Comparison of ENCODE assay signal across 29 cellular contexts in genomic region chr13:28339419-28339818, GRCh38.
DNase-seq lines count a peak whose midpoint lies in the region; ATAC-seq and TF ChIP-seq lines count a peak whose summit lies in the region.
"Had no signal": no experiment of that assay in that cellular context is flagged by ENCODE, and none has a peak within 500 bp of the region (broad histone marks: within the 10 kb centered on the region; RNA-seq: fewer than 3 reads in every experiment).

No MANE protein-coding gene starts in this region.

- H3K4me3 ChIP-seq in ACC112 (ENCODE audit: low read depth, low read length) = no peak overlapping the region
- H3K4me3 ChIP-seq in Karpas-422 (ENCODE audit: low read length) = no peak overlapping the region
- no peak overlapping the region for H3K4me3 ChIP-seq in choroid plexus epithelial cell (ENCODE audit: low read depth, low read length)
- H3K4me3 ChIP-seq: gastroesophageal sphincter, PC-9, psoas muscle, sigmoid colon, uterus had no signal

- peaks cover 43% of the 10 kb centered on the region for H3K4me1 ChIP-seq in ACC112 (ENCODE audit: control insufficient read depth, insufficient read depth, low read length, unreplicated experiment)
- no peaks in the 10 kb centered on the region for H3K4me1 ChIP-seq in Karpas-422 (ENCODE audit: low read length)
- H3K4me1 ChIP-seq: psoas muscle, uterus had no signal

- TF ChIP-seq CTCF in choroid plexus epithelial cell (conservative IDR thresholded peaks at IDR 0.05; ENCODE audit: low read depth, low read length) (no peak), nephron (IDR thresholded peaks at IDR 0.05; ENCODE audit: unreplicated experiment in 3 of 3) (no peak), GM10248 (IDR thresholded peaks at IDR 0.05; ENCODE audit: control extremely low read depth, extremely low read depth, low read depth, missing control alignments) (no peak)

- H3K79me2 ChIP-seq in ACC112 (ENCODE audit: control insufficient read depth, insufficient read depth, low read length, unreplicated experiment) (no peaks in the 10 kb centered on the region), Karpas-422 (ENCODE audit: low read length) (no peaks in the 10 kb centered on the region)

- H3K9me3 ChIP-seq in Karpas-422 (ENCODE audit: low read length) = no peaks in the 10 kb centered on the region
- H3K9me3 ChIP-seq: gastroesophageal sphincter, psoas muscle, sigmoid colon, uterus had no signal

- CTCF ChIA-PET in GM10248 (lab: Yijun Ruan, JAX) = no interaction called here

- H3K36me3 Mint-ChIP-seq in nephron (ENCODE audit: low read depth) = no peaks in the 10 kb centered on the region
- H3K36me3 Mint-ChIP-seq: brain; CD8-positive, alpha-beta memory T cell had no signal

- H3K9me3 Mint-ChIP-seq in nephron = no peaks in the 10 kb centered on the region
- H3K9me3 Mint-ChIP-seq: activated CD4-positive, alpha-beta T cell treated with anti-CD3 and anti-CD28 coated beads, Interleukin-2, amount 10 ng/mL, durations not matched to agents 24 days and 14 days; activated naive CD8-positive, alpha-beta T cell treated with anti-CD3 and anti-CD28 coated beads, Interleukin-2, amount 50 U/mL, for 24 hours; brain; CD8-positive, alpha-beta memory T cell had no signal

- ATAC-seq in GM21723 (IDR thresholded peaks at IDR 0.05; ENCODE audit: unreplicated experiment) (no peak), GM19328 (IDR thresholded peaks at IDR 0.05; ENCODE audit: unreplicated experiment) (no peak)
- ATAC-seq: activated naive CD8-positive, alpha-beta T cell treated with anti-CD3 and anti-CD28 coated beads, Interleukin-2, amount 50 U/mL, for 24 hours; gastroesophageal sphincter; left colon; psoas muscle; Right ventricle myocardium inferior had no signal

- peak overlapping the region in 2 of 3 experiments; percentile 83 to 86 for H3K27ac Mint-ChIP-seq in nephron
- H3K27ac Mint-ChIP-seq: activated CD4-positive, alpha-beta T cell treated with anti-CD3 and anti-CD28 coated beads, Interleukin-2, amount 10 ng/mL, durations not matched to agents 24 days and 14 days; activated naive CD8-positive, alpha-beta T cell treated with anti-CD3 and anti-CD28 coated beads, Interleukin-2, amount 50 U/mL, for 24 hours; brain; CD8-positive, alpha-beta memory T cell had no signal

- H3K4me3 Mint-ChIP-seq in nephron = no peak overlapping the region
- H3K4me3 Mint-ChIP-seq: activated CD4-positive, alpha-beta T cell treated with anti-CD3 and anti-CD28 coated beads, Interleukin-2, amount 10 ng/mL, durations not matched to agents 24 days and 14 days; activated naive CD8-positive, alpha-beta T cell treated with anti-CD3 and anti-CD28 coated beads, Interleukin-2, amount 50 U/mL, for 24 hours; brain; CD8-positive, alpha-beta memory T cell had no signal

- no peak overlapping the region for H3K9ac ChIP-seq in Karpas-422 (ENCODE audit: low read length)

- peaks cover 11% of the 10 kb centered on the region for H3K27me3 Mint-ChIP-seq in nephron (ENCODE audit: low read depth)
- H3K27me3 Mint-ChIP-seq: activated naive CD8-positive, alpha-beta T cell treated with anti-CD3 and anti-CD28 coated beads, Interleukin-2, amount 50 U/mL, for 24 hours had no signal

- H3K36me3 ChIP-seq in ACC112 (ENCODE audit: insufficient read depth, low read length) (no peaks in the 10 kb centered on the region), Karpas-422 (ENCODE audit: insufficient read depth, low read length) (no peaks in the 10 kb centered on the region)
- H3K36me3 ChIP-seq: gastroesophageal sphincter, sigmoid colon, uterus had no signal

- H3K9me2 ChIP-seq in Karpas-422 (replicated peaks; ENCODE audit: insufficient read depth, low read length) = no peaks in the 10 kb centered on the region

- no peaks in the 10 kb centered on the region for H3K27me3 ChIP-seq in ACC112 (ENCODE audit: insufficient read depth, low read length)
- H3K27me3 ChIP-seq in Karpas-422 (ENCODE audit: low read length) = no peaks in the 10 kb centered on the region
- H3K27me3 ChIP-seq: sigmoid colon, uterus had no signal

- H4K20me1 ChIP-seq in Karpas-422 (ENCODE audit: insufficient read depth, low read depth, low read length) = no peaks in the 10 kb centered on the region

- POLR2A ChIA-PET in GM10248 (lab: Yijun Ruan, JAX) = no interaction called here

- no peak overlapping the region for H3K4me2 ChIP-seq in Karpas-422 (ENCODE audit: low read depth, low read length, poor library complexity, severe bottlenecking)

- peaks cover 53% of the 10 kb centered on the region for H3K4me1 Mint-ChIP-seq in nephron
- H3K4me1 Mint-ChIP-seq: CD8-positive, alpha-beta memory T cell had no signal

- DNase-seq in Karpas-422 = peak; percentile 15
- DNase-seq in choroid plexus epithelial cell (ENCODE audit: low read depth) = peak; percentile 57
- DNase-seq in GM10248 (ENCODE audit: extremely low spot score) = no peak
- no peak for DNase-seq in middle frontal gyrus (ENCODE audit: extremely low spot score, low spot score)
- DNase-seq: 8988T; activated CD4-positive, alpha-beta T cell treated with anti-CD3 and anti-CD28 coated beads, Interleukin-2, amount 10 ng/mL, durations not matched to agents 24 days and 14 days; activated naive CD8-positive, alpha-beta T cell treated with anti-CD3 and anti-CD28 coated beads, Interleukin-2, amount 50 U/mL, for 24 hours; activated T-cell treated with anti-CD3 and anti-CD28 coated beads, Interleukin-2, amount 50 U/mL, for 1 hour; CD8-positive, alpha-beta memory T cell; DMS153; GDM1; hippocampal formation; left colon; NCI-H1092; NCI-H1694 treated with DMSO at 0.1 percent for 48 hours; NCI-H524 treated with DMSO at 0.1 percent for 48 hours; NK-92 treated with Interleukin-12 subunit alpha and Interleukin-12 subunit beta, amount 100 ng/mL, for 24 hours; PC-9; psoas muscle; sigmoid colon; stimulated activated naive CD8-positive, alpha-beta T cell treated with anti-CD3 and anti-CD28 coated beads, Interleukin-15, Interleukin-2, amounts not matched to agents 100 U/mL and 50 U/mL, for 24 hours; uterus had no signal

- H3K27ac ChIP-seq in ACC112 (ENCODE audit: low read depth, low read length) = peak overlapping the region; percentile 7; the same call in 1 of the 2 replicates
- no peak overlapping the region for H3K27ac ChIP-seq in Karpas-422 (ENCODE audit: low read length)
- H3K27ac ChIP-seq: PC-9, psoas muscle had no signal

- H2AFZ ChIP-seq in ACC112 (ENCODE audit: low read length, unreplicated experiment) (no peak overlapping the region), Karpas-422 (ENCODE audit: low read length) (no peak overlapping the region)
- H2AFZ ChIP-seq: PC-9 had no signal

Comparison
In these comparisons a context has a peak if more than half of its experiments do, and no peak if none do; other contexts are left out.
1. DNase-seq: peak in Karpas-422 (single experiment) and choroid plexus epithelial cell (single experiment); none in GM10248 (single experiment) and middle frontal gyrus (single experiment).